ENCODE assay signal across 1 cellular context in genomic region chr16:57537194-57537505, GRCh38.
TF ChIP-seq lines count a peak whose summit lies in the region.

No MANE protein-coding gene starts in this region.

TF ChIP-seq in SK-N-SH, 30 proteins besides CTCF, POLR2A, EP300 and RAD21 (continued from another document):
- TF ChIP-seq, protein P1, sequence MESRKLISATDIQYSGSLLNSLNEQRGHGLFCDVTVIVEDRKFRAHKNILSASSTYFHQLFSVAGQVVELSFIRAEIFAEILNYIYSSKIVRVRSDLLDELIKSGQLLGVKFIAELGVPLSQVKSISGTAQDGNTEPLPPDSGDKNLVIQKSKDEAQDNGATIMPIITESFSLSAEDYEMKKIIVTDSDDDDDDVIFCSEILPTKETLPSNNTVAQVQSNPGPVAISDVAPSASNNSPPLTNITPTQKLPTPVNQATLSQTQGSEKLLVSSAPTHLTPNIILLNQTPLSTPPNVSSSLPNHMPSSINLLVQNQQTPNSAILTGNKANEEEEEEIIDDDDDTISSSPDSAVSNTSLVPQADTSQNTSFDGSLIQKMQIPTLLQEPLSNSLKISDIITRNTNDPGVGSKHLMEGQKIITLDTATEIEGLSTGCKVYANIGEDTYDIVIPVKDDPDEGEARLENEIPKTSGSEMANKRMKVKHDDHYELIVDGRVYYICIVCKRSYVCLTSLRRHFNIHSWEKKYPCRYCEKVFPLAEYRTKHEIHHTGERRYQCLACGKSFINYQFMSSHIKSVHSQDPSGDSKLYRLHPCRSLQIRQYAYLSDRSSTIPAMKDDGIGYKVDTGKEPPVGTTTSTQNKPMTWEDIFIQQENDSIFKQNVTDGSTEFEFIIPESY (IDR thresholded peaks at IDR 0.05; ENCODE audit: borderline replicate concordance, low read depth): no peak
- TF ChIP-seq TEAD4 (IDR thresholded peaks at IDR 0.05; ENCODE audit: borderline replicate concordance, insufficient read depth) (no peak), TAF1 (IDR thresholded peaks at IDR 0.05; ENCODE audit: borderline replicate concordance, low read depth, low read length) (no peak), TCF12 (IDR thresholded peaks at IDR 0.05) (no peak), ELF1 (IDR thresholded peaks at IDR 0.05) (no peak), RCOR1 (IDR thresholded peaks at IDR 0.05; ENCODE audit: low read length) (no peak), SIN3A (IDR thresholded peaks at IDR 0.05; ENCODE audit: borderline replicate concordance, low read depth, low read length) (no peak), FOXJ3 (CRISPR knock-in tag; IDR thresholded peaks at IDR 0.05) (no peak)
- TF ChIP-seq, protein P2, sequence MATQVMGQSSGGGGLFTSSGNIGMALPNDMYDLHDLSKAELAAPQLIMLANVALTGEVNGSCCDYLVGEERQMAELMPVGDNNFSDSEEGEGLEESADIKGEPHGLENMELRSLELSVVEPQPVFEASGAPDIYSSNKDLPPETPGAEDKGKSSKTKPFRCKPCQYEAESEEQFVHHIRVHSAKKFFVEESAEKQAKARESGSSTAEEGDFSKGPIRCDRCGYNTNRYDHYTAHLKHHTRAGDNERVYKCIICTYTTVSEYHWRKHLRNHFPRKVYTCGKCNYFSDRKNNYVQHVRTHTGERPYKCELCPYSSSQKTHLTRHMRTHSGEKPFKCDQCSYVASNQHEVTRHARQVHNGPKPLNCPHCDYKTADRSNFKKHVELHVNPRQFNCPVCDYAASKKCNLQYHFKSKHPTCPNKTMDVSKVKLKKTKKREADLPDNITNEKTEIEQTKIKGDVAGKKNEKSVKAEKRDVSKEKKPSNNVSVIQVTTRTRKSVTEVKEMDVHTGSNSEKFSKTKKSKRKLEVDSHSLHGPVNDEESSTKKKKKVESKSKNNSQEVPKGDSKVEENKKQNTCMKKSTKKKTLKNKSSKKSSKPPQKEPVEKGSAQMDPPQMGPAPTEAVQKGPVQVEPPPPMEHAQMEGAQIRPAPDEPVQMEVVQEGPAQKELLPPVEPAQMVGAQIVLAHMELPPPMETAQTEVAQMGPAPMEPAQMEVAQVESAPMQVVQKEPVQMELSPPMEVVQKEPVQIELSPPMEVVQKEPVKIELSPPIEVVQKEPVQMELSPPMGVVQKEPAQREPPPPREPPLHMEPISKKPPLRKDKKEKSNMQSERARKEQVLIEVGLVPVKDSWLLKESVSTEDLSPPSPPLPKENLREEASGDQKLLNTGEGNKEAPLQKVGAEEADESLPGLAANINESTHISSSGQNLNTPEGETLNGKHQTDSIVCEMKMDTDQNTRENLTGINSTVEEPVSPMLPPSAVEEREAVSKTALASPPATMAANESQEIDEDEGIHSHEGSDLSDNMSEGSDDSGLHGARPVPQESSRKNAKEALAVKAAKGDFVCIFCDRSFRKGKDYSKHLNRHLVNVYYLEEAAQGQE (IDR thresholded peaks at IDR 0.05; ENCODE audit: low read depth, low read length): no peak
TF ChIP-seq in SK-N-SH: peak in this region for 0.
